In genomic region chr18:8450898-8451665, GRCh38 we compare ENCODE assay signal across 1 cellular context.
TF ChIP-seq lines count a peak whose summit lies in the region.

No MANE protein-coding gene starts in this region.

TF ChIP-seq in K562, 482 proteins besides CTCF, POLR2A, EP300 and RAD21 (continued from another document):
- TF ChIP-seq ZBTB33 (CRISPR knock-in tag; IDR thresholded peaks at IDR 0.05) (no peak), EWSR1 (IDR thresholded peaks at IDR 0.05; ENCODE audit: borderline replicate concordance, low read depth, partially characterized antibody) (no peak), KLF10 (CRISPR knock-in tag; IDR thresholded peaks at IDR 0.05) (no peak), ZNF12 (CRISPR knock-in tag; IDR thresholded peaks at IDR 0.05) (no peak), HDAC2 (IDR thresholded peaks at IDR 0.05) (no peak), KDM4B (IDR thresholded peaks at IDR 0.05; ENCODE audit: borderline replicate concordance in 2 of 2, low read depth in 1 of 2) (no peak), ELK3 (CRISPR knock-in tag; IDR thresholded peaks at IDR 0.05) (no peak), ARID1B (IDR thresholded peaks at IDR 0.05) (no peak)
